Comparison of ENCODE assay signal across 8 cellular contexts in genomic region chr17:76382305-76382802, GRCh38.
A peak's percentile ranks its signal among the peaks of the same experiment; 100 is the strongest.
DNase-seq lines count a peak whose midpoint lies in the region; ATAC-seq and TF ChIP-seq lines count a peak whose summit lies in the region.

No MANE protein-coding gene starts in this region.

- peak overlapping the region; percentile 73 for H3K4me3 Mint-ChIP-seq in memory B cell

- H3K27me3 Mint-ChIP-seq in memory B cell: peaks cover 5% of the 10 kb centered on the region

- peak; percentile 46 for DNase-seq in NCI-H226
- DNase-seq in choroid plexus epithelial cell (ENCODE audit: low read depth): peak; percentile 54
- no peak for DNase-seq in memory B cell (ENCODE audit: low spot score in 2 of 2)
- DNase-seq in tibial artery: no peak
- no peak for DNase-seq in NCI-H2081 treated with DMSO at 0.1 percent for 48 hours (lab: John Stamatoyannopoulos, UW)
- DNase-seq in NAMALWA (ENCODE audit: low spot score): no peak

- TF ChIP-seq CTCF in choroid plexus epithelial cell (conservative IDR thresholded peaks at IDR 0.05; ENCODE audit: low read depth, low read length) (no peak), tibial artery (IDR thresholded peaks at IDR 0.05) (no peak)

- H3K4me1 ChIP-seq in ACC112 (ENCODE audit: control insufficient read depth, insufficient read depth, low read length, unreplicated experiment): peaks cover 15% of the 10 kb centered on the region
- H3K4me1 ChIP-seq in tibial artery: peaks cover 5 to 45% (median 38%) of the 10 kb centered on the region in 4 donors

- H3K27ac ChIP-seq in ACC112 (ENCODE audit: low read depth, low read length): peak overlapping the region; percentile 95
- peak overlapping the region; percentile 76 to 82 for H3K27ac ChIP-seq in tibial artery

- no peaks in the 10 kb centered on the region for H3K27me3 ChIP-seq in ACC112 (ENCODE audit: insufficient read depth, low read length)
- no peaks in the 10 kb centered on the region for H3K27me3 ChIP-seq in tibial artery

- H3K4me1 Mint-ChIP-seq in memory B cell: peaks cover 12% of the 10 kb centered on the region

- H3K27ac Mint-ChIP-seq in memory B cell: no peak overlapping the region

- H3K4me3 ChIP-seq in ACC112 (ENCODE audit: low read depth, low read length): peak overlapping the region; percentile 85
- H3K4me3 ChIP-seq in choroid plexus epithelial cell (ENCODE audit: low read depth, low read length): peak overlapping the region; percentile 61
- peak overlapping the region; percentile 56 to 57 for H3K4me3 ChIP-seq in tibial artery

- intact Hi-C loops in tibial artery (cut with DNase I; ENCODE audit: low total_unique reads): no loop called here

- ATAC-seq in memory B cell (ENCODE audit: low read depth) (no peak), HG02623 (IDR thresholded peaks at IDR 0.05; ENCODE audit: unreplicated experiment) (no peak)

- peaks cover 34% of the 10 kb centered on the region for H3K79me2 ChIP-seq in ACC112 (ENCODE audit: control insufficient read depth, insufficient read depth, low read length, unreplicated experiment)

- H3K36me3 ChIP-seq in ACC112 (ENCODE audit: insufficient read depth, low read length) (peaks cover 3% of the 10 kb centered on the region; the same call in 1 of the 2 replicates), tibial artery (no peaks in the 10 kb centered on the region)

- no peak overlapping the region for H2AFZ ChIP-seq in ACC112 (ENCODE audit: low read length, unreplicated experiment)

- H3K9me3 ChIP-seq in tibial artery: no peaks in the 10 kb centered on the region

- H3K9me3 Mint-ChIP-seq in memory B cell: peaks cover 1% of the 10 kb centered on the region

- H3K36me3 Mint-ChIP-seq in memory B cell: no peaks in the 10 kb centered on the region

Comparison
In these comparisons a context has a peak if more than half of its experiments do, and no peak if none do; other contexts are left out.
1. DNase-seq: peak in NCI-H226 (single experiment) and choroid plexus epithelial cell (single experiment); none in memory B cell (0 of 2), tibial artery (0 of 2), NCI-H2081 treated with DMSO at 0.1 percent for 48 hours (single experiment) and NAMALWA (single experiment).
2. Peak in every context shown above with its lines, with median percentiles within 50 percentile points of each other: H3K4me3 ChIP-seq.